In genomic region chr2:134372611-134373131, GRCh38 we compare ENCODE assay signal across 10 cellular contexts.
DNase-seq lines count a peak whose midpoint lies in the region; ATAC-seq and TF ChIP-seq lines count a peak whose summit lies in the region.
"Had no signal": no experiment of that assay in that cellular context is flagged by ENCODE, and none has a peak within 500 bp of the region (broad histone marks: within the 10 kb centered on the region; RNA-seq: fewer than 3 reads in every experiment).

No MANE protein-coding gene starts in this region.

- H3K9ac ChIP-seq in SK-N-MC (ENCODE audit: insufficient read length): no peak overlapping the region

- H3K4me1 ChIP-seq in foreskin keratinocyte: peaks cover 21% of the 10 kb centered on the region
- H3K4me1 ChIP-seq: pancreas had no signal

- H3K27ac ChIP-seq in SK-N-MC (no peak overlapping the region), foreskin keratinocyte (peak overlapping the region; percentile 5)
- H3K27ac ChIP-seq: pancreas had no signal

- no peaks in the 10 kb centered on the region for H3K27me3 ChIP-seq in foreskin keratinocyte
- H3K27me3 ChIP-seq: pancreas had no signal

- DNase-seq in Daoy (ENCODE audit: low read depth) (peak; percentile 66), SK-N-MC (ENCODE audit: low read depth, low spot score) (peak; percentile 45), foreskin keratinocyte (peak; percentile 62 to 83), putamen (ENCODE audit: low spot score) (peak; percentile 21), CD1c-positive myeloid dendritic cell (ENCODE audit: extremely low spot score) (no peak)
- DNase-seq in activated CD8-positive, alpha-beta memory T cell treated with anti-CD3 and anti-CD28 coated beads for 24 hours: no peak
- DNase-seq in stimulated activated CD4-positive, alpha-beta T cell treated with anti-CD3 and anti-CD28 coated beads, Interleukin-4, amount 100 ng/mL, for 4 hours: no peak
- DNase-seq: pancreas; stimulated activated naive CD4-positive, alpha-beta T cell treated with Interleukin-2 at 50 U/mL for 16 hours had no signal

- no peak overlapping the region for H3K4me3 ChIP-seq in SK-N-MC
- H3K4me3 ChIP-seq: pancreas had no signal

- H3K9me3 ChIP-seq in SK-N-MC (ENCODE audit: low read depth, low read length): no peaks in the 10 kb centered on the region
- H3K9me3 ChIP-seq: pancreas had no signal

- no peaks in the 10 kb centered on the region for H3K36me3 ChIP-seq in SK-N-MC (ENCODE audit: insufficient read depth, low read length)
- H3K36me3 ChIP-seq: pancreas had no signal

- peak; percentile 4 for TF ChIP-seq CTCF in foreskin keratinocyte (conservative IDR thresholded peaks at IDR 0.05)

- ATAC-seq in foreskin keratinocyte: peak; percentile 83
- ATAC-seq in HG02623 (IDR thresholded peaks at IDR 0.05; ENCODE audit: unreplicated experiment): no peak

Comparison
In these comparisons a context has a peak if more than half of its experiments do, and no peak if none do; other contexts are left out.
1. DNase-seq: peak in Daoy (single experiment), SK-N-MC (single experiment), foreskin keratinocyte (2 of 2) and putamen (single experiment); none in activated CD8-positive, alpha-beta memory T cell treated with anti-CD3 and anti-CD28 coated beads for 24 hours (single experiment), CD1c-positive myeloid dendritic cell (single experiment) and stimulated activated CD4-positive, alpha-beta T cell treated with anti-CD3 and anti-CD28 coated beads, Interleukin-4, amount 100 ng/mL, for 4 hours (0 of 2).